In genomic region chr7:34211003-34211402, GRCh38 we compare ENCODE assay signal across 22 cellular contexts.
"Had no signal": no experiment of that assay in that cellular context is flagged by ENCODE, and none has a peak within 500 bp of the region (broad histone marks: within the 10 kb centered on the region; RNA-seq: fewer than 3 reads in every experiment).

No MANE protein-coding gene starts in this region.

- H3K27me3 ChIP-seq: brain microvascular endothelial cell, cardiac muscle cell, MG63 had no signal

- H3K36me3 ChIP-seq: brain microvascular endothelial cell, cardiac muscle cell, MG63 had no signal

- H3K27ac Mint-ChIP-seq: activated CD8-positive, alpha-beta T cell treated with anti-CD3 and anti-CD28 coated beads for 36 hours; activated naive CD4-positive, alpha-beta T cell treated with anti-CD3 and anti-CD28 coated beads, Interleukin-2, amount 10 ng/mL, durations not matched to agents 7 days and 5 days; activated naive CD8-positive, alpha-beta T cell treated with anti-CD3 and anti-CD28 coated beads for 36 hours; activated T-cell treated with anti-CD3 and anti-CD28 coated beads, Interleukin-2, amount 50 U/mL, for 72 hours; activated T-helper 2 cell treated with anti-CD3 and anti-CD28 coated beads, Interferon-gamma antibody, Interleukin-2, Interleukin-4, amounts not matched to agents 10 μg/mL and 5 μg/mL and 100 μg/mL, durations not matched to agents 14 hours and 24 hours and 36 hours; T-cell had no signal

- H3K36me3 Mint-ChIP-seq: activated naive CD4-positive, alpha-beta T cell treated with anti-CD3 and anti-CD28 coated beads, Interleukin-2, amount 10 ng/mL, durations not matched to agents 7 days and 5 days; activated naive CD8-positive, alpha-beta T cell treated with anti-CD3 and anti-CD28 coated beads for 36 hours; T-cell had no signal

- H3K9me3 ChIP-seq: MG63 had no signal

- H3K4me3 Mint-ChIP-seq: activated CD8-positive, alpha-beta T cell treated with anti-CD3 and anti-CD28 coated beads for 36 hours; activated naive CD4-positive, alpha-beta T cell treated with anti-CD3 and anti-CD28 coated beads, Interleukin-2, amount 10 ng/mL, durations not matched to agents 7 days and 5 days; activated naive CD8-positive, alpha-beta T cell treated with anti-CD3 and anti-CD28 coated beads for 36 hours; activated T-cell treated with anti-CD3 and anti-CD28 coated beads, Interleukin-2, amount 50 U/mL, for 72 hours; T-cell had no signal

- H3K4me1 Mint-ChIP-seq: activated naive CD4-positive, alpha-beta T cell treated with anti-CD3 and anti-CD28 coated beads, Interleukin-2, amount 10 ng/mL, durations not matched to agents 7 days and 5 days; activated naive CD8-positive, alpha-beta T cell treated with anti-CD3 and anti-CD28 coated beads for 36 hours; T-cell had no signal

- ATAC-seq: activated CD8-positive, alpha-beta T cell treated with anti-CD3 and anti-CD28 coated beads for 36 hours; activated T-cell treated with anti-CD3 and anti-CD28 coated beads, Interleukin-2, amount 50 U/mL, for 72 hours; T-cell had no signal

- H3K4me3 ChIP-seq: cardiac muscle cell, MG63, PC-9 had no signal

- H3K27ac ChIP-seq: brain microvascular endothelial cell, cardiac muscle cell, PC-9 had no signal

- H3K27me3 Mint-ChIP-seq: activated naive CD4-positive, alpha-beta T cell treated with anti-CD3 and anti-CD28 coated beads, Interleukin-2, amount 10 ng/mL, durations not matched to agents 7 days and 5 days; activated naive CD8-positive, alpha-beta T cell treated with anti-CD3 and anti-CD28 coated beads for 36 hours; T-cell had no signal

- H3K4me2 ChIP-seq: PC-9 had no signal

- DNase-seq: activated CD4-positive, CD25-positive, alpha-beta regulatory T cell; activated CD8-positive, alpha-beta memory T cell treated with anti-CD3 and anti-CD28 coated beads, Interleukin-2, amount 50 U/mL, for 4 hours; activated CD8-positive, alpha-beta T cell treated with anti-CD3 and anti-CD28 coated beads for 36 hours; activated gamma-delta T cell treated with Interleukin-2 at 50 U/mL for 16 hours; activated naive CD4-positive, alpha-beta T cell treated with anti-CD3 and anti-CD28 coated beads, Interleukin-2, amount 10 ng/mL, durations not matched to agents 7 days and 5 days; activated naive CD8-positive, alpha-beta T cell treated with anti-CD3 and anti-CD28 coated beads for 36 hours; activated T-cell treated with anti-CD3 and anti-CD28 coated beads, Interleukin-2, amount 50 U/mL, for 72 hours; brain microvascular endothelial cell; MG63; NCI-H1105; NCI-H1436 treated with DMSO at 0.1 percent for 48 hours; NCI-H187; NCI-H2081; NCI-H446; NCI-H524; SHP77 treated with DMSO at 0.1 percent for 48 hours; T-cell; T-helper 2 cell; T1000 had no signal
